In the genomic region with DNA sequence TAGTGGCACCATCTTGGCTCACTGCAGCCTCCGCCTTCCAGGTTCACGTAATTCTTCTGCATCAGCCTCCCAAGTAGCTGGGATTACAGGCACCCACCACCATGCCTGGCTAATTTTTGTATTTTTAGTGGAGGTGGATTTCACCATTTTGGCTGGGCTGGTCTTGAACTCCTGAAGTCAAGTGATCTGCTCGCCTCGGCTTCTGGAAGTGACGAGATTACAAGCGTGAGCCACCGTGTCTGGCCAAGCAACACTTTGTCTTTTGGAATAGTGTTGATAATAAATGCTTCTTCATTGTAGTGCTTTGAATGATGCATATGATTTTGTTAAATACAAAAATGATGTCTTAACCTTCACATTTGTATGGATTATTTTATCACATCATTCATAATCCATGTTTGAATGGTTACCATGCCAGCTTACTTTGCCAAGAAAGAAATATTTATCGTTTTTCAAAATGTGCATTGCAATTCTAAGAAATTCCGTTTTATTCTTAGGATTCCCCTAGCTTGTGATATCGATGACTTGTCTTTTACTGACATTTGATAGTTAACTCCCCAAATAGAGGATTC, we compare ENCODE assay signal across 16 cellular contexts. TPM values are rescaled to one million over a fixed set of nuclear protein-coding genes. Genes with fewer than 3 reads are reported as not detected.
DNase-seq lines count a peak whose midpoint lies in the region; ATAC-seq and TF ChIP-seq lines count a peak whose summit lies in the region.
"Had no signal": no experiment of that assay in that cellular context is flagged by ENCODE, and none has a peak within 500 bp of the region (broad histone marks: within the 10 kb centered on the region; RNA-seq: fewer than 3 reads in every experiment).

No MANE protein-coding gene starts in this region.

- TF ChIP-seq CTCF in C4-2B (conservative IDR thresholded peaks at IDR 0.05) (no peak), OCI-LY3 (IDR thresholded peaks at IDR 0.05; ENCODE audit: low read depth, low read length) (no peak), osteoblast (IDR thresholded peaks at IDR 0.05; ENCODE audit: extremely low read depth, low read depth, low read length) (no peak), left lung (IDR thresholded peaks at IDR 0.05) (no peak)

- no peak overlapping the region for H3K4me3 Mint-ChIP-seq in dendritic cell treated with granulocyte-macrophage colony-stimulating factor and Interleukin-4, amounts not matched to agents 40 ng/mL and 50 ng/mL, for 4 days

- H3K4me1 Mint-ChIP-seq in dendritic cell treated with granulocyte-macrophage colony-stimulating factor and Interleukin-4, amounts not matched to agents 40 ng/mL and 50 ng/mL, for 4 days (ENCODE audit: low read depth), result peaks cover 68% of the 10 kb centered on the region

- H3K27me3 Mint-ChIP-seq in dendritic cell treated with granulocyte-macrophage colony-stimulating factor and Interleukin-4, amounts not matched to agents 40 ng/mL and 50 ng/mL, for 4 days, result no peaks in the 10 kb centered on the region

- H3K79me2 ChIP-seq in OCI-LY3 (ENCODE audit: low read length) (peaks cover 99% of the 10 kb centered on the region), osteoblast (ENCODE audit: insufficient read depth, low read length) (peaks cover 91% of the 10 kb centered on the region)

- no peaks in the 10 kb centered on the region for H3K9me3 Mint-ChIP-seq in dendritic cell treated with granulocyte-macrophage colony-stimulating factor and Interleukin-4, amounts not matched to agents 40 ng/mL and 50 ng/mL, for 4 days

- H3K27ac Mint-ChIP-seq in dendritic cell treated with granulocyte-macrophage colony-stimulating factor and Interleukin-4, amounts not matched to agents 40 ng/mL and 50 ng/mL, for 4 days, result peak overlapping the region; percentile 50

- 0 out of 2 replicates have a peak overlapping the region, but pooled peaks have one; percentile 3 for H3K27ac ChIP-seq in C4-2B
- H3K27ac ChIP-seq in OCI-LY3 (ENCODE audit: low read length), result no peak overlapping the region
- peak overlapping the region; percentile 96 for H3K27ac ChIP-seq in osteoblast (ENCODE audit: low read depth, low read length)
- H3K27ac ChIP-seq in left lung, result no peak overlapping the region

- H3K4me1 ChIP-seq in OCI-LY3 (ENCODE audit: low read length) (peaks cover 75% of the 10 kb centered on the region), osteoblast (ENCODE audit: insufficient read depth, low read length) (peaks cover 33% of the 10 kb centered on the region), left lung (peaks cover 30 to 85% of the 10 kb centered on the region in 2 donors)

- H3K9me3 ChIP-seq in OCI-LY3 (ENCODE audit: insufficient read depth, low read length) (no peaks in the 10 kb centered on the region), osteoblast (ENCODE audit: low read depth, low read length) (no peaks in the 10 kb centered on the region), left lung (no peaks in the 10 kb centered on the region)

- H3K4me2 ChIP-seq in OCI-LY3 (ENCODE audit: low read length) (peak overlapping the region; percentile 74), osteoblast (ENCODE audit: insufficient read depth, low read length) (peak overlapping the region; percentile 83)

- H3K36me3 ChIP-seq in OCI-LY3 (replicated peaks; ENCODE audit: low read depth, low read length) (peaks cover 6% of the 10 kb centered on the region), osteoblast (ENCODE audit: insufficient read depth, low read length) (peaks cover 5% of the 10 kb centered on the region), left lung (peaks cover 0 to 4% of the 10 kb centered on the region in 2 donors)

- no peak overlapping the region for H3K9ac ChIP-seq in OCI-LY3 (ENCODE audit: low read length)

- no peak for ATAC-seq in left lung
- ATAC-seq: HepG2 had no signal

- intact Hi-C loops in dendritic cell treated with granulocyte-macrophage colony-stimulating factor and Interleukin-4, amounts not matched to agents 40 ng/mL and 50 ng/mL, for 4 days (cut with micrococcal nuclease), result loop anchor here (5.0 kb wide), 2 partner anchors 107 to 217 kb away; no protein-coding TSS in a partner anchor
- intact Hi-C loops in left lung (cut with DNase I), result loop anchor here in 1 of 2 donors (5.0 to 10.0 kb wide), 3 partner anchors 54 to 204 kb away; no protein-coding TSS in a partner anchor

- no peak for DNase-seq in osteoblast (ENCODE audit: insufficient read length, low spot score, missing footprints)
- DNase-seq in left lung, result no peak
- no peak for DNase-seq in activated T-cell treated with anti-CD3 and anti-CD28 coated beads, Interleukin-2, amount 50 U/mL, for 48 hours
- DNase-seq in NCI-H1105 treated with DMSO at 0.1 percent for 48 hours (lab: John Stamatoyannopoulos, UW), result no peak
- DNase-seq in NCI-H2029 treated with DMSO at 0.1 percent for 48 hours (lab: John Stamatoyannopoulos, UW), result no peak
- DNase-seq: aorta; GF-D8; NCI-H1048; NCI-H2107; NCI-H69; stimulated activated CD4-positive, alpha-beta T cell treated with anti-CD3 and anti-CD28 coated beads, Interleukin-15, amount 100 ng/mL, for 24 hours; T-helper 2 cell had no signal

- no peaks in the 10 kb centered on the region for H3K27me3 ChIP-seq in OCI-LY3 (ENCODE audit: low read depth, low read length)
- H3K27me3 ChIP-seq in osteoblast (ENCODE audit: insufficient read depth, low read length), result no peaks in the 10 kb centered on the region
- H3K27me3 ChIP-seq in left lung, result no peaks in the 10 kb centered on the region

- H4K20me1 ChIP-seq in OCI-LY3 (ENCODE audit: insufficient read depth, low read length), result peaks cover 88% of the 10 kb centered on the region
- H4K20me1 ChIP-seq in osteoblast (ENCODE audit: insufficient read depth, low read length), result peaks cover 29% of the 10 kb centered on the region

- H2AFZ ChIP-seq in OCI-LY3 (ENCODE audit: low read depth, low read length) (no peak overlapping the region), osteoblast (ENCODE audit: low read length) (no peak overlapping the region)

- peaks cover 12% of the 10 kb centered on the region for H3K36me3 Mint-ChIP-seq in dendritic cell treated with granulocyte-macrophage colony-stimulating factor and Interleukin-4, amounts not matched to agents 40 ng/mL and 50 ng/mL, for 4 days (ENCODE audit: low read depth)

- peak overlapping the region; percentile 52 for H3K4me3 ChIP-seq in OCI-LY3 (ENCODE audit: low read length)
- H3K4me3 ChIP-seq in osteoblast (ENCODE audit: insufficient read depth, low read length), result no peak overlapping the region
- H3K4me3 ChIP-seq in left lung, result no peak overlapping the region

RNA-seq across cellular contexts. Expression of a gene that starts 29.1 kb away (rescaled TPM):
- total RNA-seq in osteoblast (41.8 and 43.1 TPM in 2 replicates), left lung (10 to 100 TPM; 57.4 to 77.3 TPM)

Comparison
In these comparisons a context has a peak if more than half of its experiments do, and no peak if none do; other contexts are left out.
1. H3K27ac ChIP-seq: peak in C4-2B (single experiment) and osteoblast (single experiment); none in OCI-LY3 (single experiment) and left lung (0 of 2).